13 cellular contexts compared by ENCODE assay signal in the genomic region with DNA sequence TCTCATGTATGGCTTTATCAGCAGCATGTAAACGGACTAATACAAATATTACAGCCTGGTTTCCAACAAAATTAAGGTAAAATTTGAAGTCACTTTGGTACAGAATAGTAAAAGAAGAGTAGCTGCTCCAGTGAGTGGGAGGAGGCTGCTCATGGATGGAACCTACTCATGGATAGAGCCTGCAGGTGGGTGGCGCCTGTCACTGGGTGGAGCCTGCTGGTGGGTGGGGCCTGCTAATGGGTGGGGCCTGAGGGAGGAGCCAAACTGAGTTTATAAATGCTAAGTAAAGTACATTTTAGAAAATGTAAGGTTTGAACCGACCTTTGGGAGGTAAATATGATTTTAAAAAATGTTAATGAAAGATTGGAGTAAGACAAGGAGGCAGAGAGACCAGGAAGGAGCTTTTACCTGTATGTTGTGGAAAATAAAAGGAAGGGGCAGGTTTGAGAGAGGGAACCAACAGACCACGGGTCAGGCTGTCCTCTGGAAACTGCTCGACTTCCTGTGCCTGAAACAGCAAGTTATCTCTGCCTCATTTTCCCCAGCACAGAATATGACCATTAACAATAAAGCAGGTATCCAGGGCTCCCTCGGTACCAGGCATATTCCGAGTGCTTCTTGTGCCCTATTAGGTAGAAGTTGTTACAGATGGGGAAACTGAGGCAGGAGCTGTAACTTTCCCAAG.
"Had no signal": no experiment of that assay in that cellular context is flagged by ENCODE, and none has a peak within 500 bp of the region (broad histone marks: within the 10 kb centered on the region; RNA-seq: fewer than 3 reads in every experiment).

No MANE protein-coding gene starts in this region.

- ATAC-seq: gastrocnemius medialis, pancreas had no signal

- H3K27me3 Mint-ChIP-seq: activated naive CD4-positive, alpha-beta T cell treated with anti-CD3 and anti-CD28 coated beads, Interleukin-2, amount 50 U/mL, for 24 hours had no signal

- H3K27ac Mint-ChIP-seq: activated CD4-positive, alpha-beta T cell treated with anti-CD3 and anti-CD28 coated beads, Interleukin-2, amount 10 ng/mL, durations not matched to agents 24 days and 14 days; activated naive CD4-positive, alpha-beta T cell treated with anti-CD3 and anti-CD28 coated beads, Interleukin-2, amount 50 U/mL, for 24 hours; activated T-helper 2 cell treated with anti-CD3 and anti-CD28 coated beads, Interferon-gamma antibody, Interleukin-2, Interleukin-4, amounts not matched to agents 10 μg/mL and 5 μg/mL and 100 μg/mL, durations not matched to agents 14 hours and 24 hours and 36 hours had no signal

- H3K4me1 Mint-ChIP-seq: activated CD4-positive, alpha-beta T cell treated with anti-CD3 and anti-CD28 coated beads, Interleukin-2, amount 10 ng/mL, durations not matched to agents 24 days and 14 days; activated naive CD4-positive, alpha-beta T cell treated with anti-CD3 and anti-CD28 coated beads, Interleukin-2, amount 50 U/mL, for 24 hours had no signal

- H3K36me3 Mint-ChIP-seq: activated naive CD4-positive, alpha-beta T cell treated with anti-CD3 and anti-CD28 coated beads, Interleukin-2, amount 50 U/mL, for 24 hours had no signal

- H3K9me3 Mint-ChIP-seq: activated CD4-positive, alpha-beta T cell treated with anti-CD3 and anti-CD28 coated beads, Interleukin-2, amount 10 ng/mL, durations not matched to agents 24 days and 14 days; activated naive CD4-positive, alpha-beta T cell treated with anti-CD3 and anti-CD28 coated beads, Interleukin-2, amount 50 U/mL, for 24 hours; activated T-helper 2 cell treated with anti-CD3 and anti-CD28 coated beads, Interferon-gamma antibody, Interleukin-2, Interleukin-4, amounts not matched to agents 10 μg/mL and 5 μg/mL and 100 μg/mL, durations not matched to agents 14 hours and 24 hours and 36 hours had no signal

- DNase-seq: activated CD4-positive, alpha-beta T cell treated with anti-CD3 and anti-CD28 coated beads, Interleukin-2, amount 10 ng/mL, durations not matched to agents 24 days and 14 days; central memory CD4-positive, alpha-beta T cell; effector CD4-positive, alpha-beta T cell; gastrocnemius medialis; kidney; retina; stimulated activated CD4-positive, alpha-beta T cell treated with anti-CD3 and anti-CD28 coated beads, Interleukin-4, amount 100 ng/mL, for 4 hours; stomach; T1000 had no signal

- H3K4me3 Mint-ChIP-seq: activated CD4-positive, alpha-beta T cell treated with anti-CD3 and anti-CD28 coated beads, Interleukin-2, amount 10 ng/mL, durations not matched to agents 24 days and 14 days; activated naive CD4-positive, alpha-beta T cell treated with anti-CD3 and anti-CD28 coated beads, Interleukin-2, amount 50 U/mL, for 24 hours; neural crest cell had no signal
